10 cellular contexts compared by ENCODE assay signal in genomic region chr6:150632785-150633465, GRCh38. TPM values are rescaled to one million over a fixed set of nuclear protein-coding genes. Genes with fewer than 3 reads are reported as not detected.
DNase-seq lines count a peak whose midpoint lies in the region; ATAC-seq, FAIRE-seq and TF ChIP-seq lines count a peak whose summit lies in the region.
"Had no signal": no experiment of that assay in that cellular context is flagged by ENCODE, and none has a peak within 500 bp of the region (broad histone marks: within the 10 kb centered on the region; RNA-seq: fewer than 3 reads in every experiment).

No MANE protein-coding gene starts in this region.

- H3K36me3 ChIP-seq in GM06990 (ENCODE audit: control insufficient read depth, insufficient read depth, low read length), result no peaks in the 10 kb centered on the region
- no peaks in the 10 kb centered on the region for H3K36me3 ChIP-seq in left lung

- H3K27me3 ChIP-seq in GM06990 (replicated peaks; ENCODE audit: control insufficient read depth, insufficient read depth, low read length) (no peaks in the 10 kb centered on the region; the same call in none of the 2 replicates), left lung (no peaks in the 10 kb centered on the region)
- H3K27me3 ChIP-seq: testis had no signal

- FAIRE-seq in H54 (lab: Jason Lieb, UNC), result no peak

- TF ChIP-seq CTCF in GM06990 (IDR thresholded peaks at IDR 0.05; ENCODE audit: insufficient read depth, low read length, poor library complexity, severe bottlenecking), result no peak
- TF ChIP-seq CTCF in left lung (IDR thresholded peaks at IDR 0.05), result no peak
- no peak for TF ChIP-seq CTCF in foreskin fibroblast (IDR thresholded peaks at IDR 0.05; ENCODE audit: low read depth, low read length)

- ATAC-seq in GM19397 (IDR thresholded peaks at IDR 0.05; ENCODE audit: unreplicated experiment), result peak; percentile 40
- peak; percentile 48 for ATAC-seq in HG03460 (IDR thresholded peaks at IDR 0.05; ENCODE audit: unreplicated experiment)
- ATAC-seq in left lung, result peak; percentile 47
- no peak for ATAC-seq in SK-N-SH treated with all-trans-retinoic acid at 6 μM for 48 hours

- peaks cover 8 to 9% of the 10 kb centered on the region in 2 donors for H3K4me1 ChIP-seq in left lung
- H3K4me1 ChIP-seq: testis had no signal

- intact Hi-C loops in left lung (cut with DNase I), result no loop called here

- DNase-seq in GM06990 (ENCODE audit: extremely low read depth, insufficient read length) (peak; percentile 41), left lung (no peak), HK-2 (ENCODE audit: unreplicated experiment) (no peak), foreskin fibroblast (no peak), H54 (ENCODE audit: insufficient read length, low spot score) (no peak)
- DNase-seq: nucleus accumbens, testis had no signal

- no peak for TF ChIP-seq POLR2A in H54 (IDR thresholded peaks at IDR 0.05; ENCODE audit: low read depth, low read length)

- peak overlapping the region; percentile 51 for H3K4me3 ChIP-seq in GM06990 (replicated peaks; ENCODE audit: low read depth, low read length)
- H3K4me3 ChIP-seq in left lung, result no peak overlapping the region
- H3K4me3 ChIP-seq in foreskin fibroblast (ENCODE audit: low read depth in 1 of 2, low read length in 2 of 2), result no peak overlapping the region
- H3K4me3 ChIP-seq: testis had no signal

- no peak overlapping the region for H3K27ac ChIP-seq in left lung
- H3K27ac ChIP-seq: testis had no signal

- H3K9me3 ChIP-seq in left lung, result no peaks in the 10 kb centered on the region
- H3K9me3 ChIP-seq: testis had no signal

TF ChIP-seq in SK-N-SH treated with all-trans-retinoic acid at 6 μM for 48 hours, 23 proteins besides CTCF, POLR2A, EP300 and RAD21:
- TF ChIP-seq OSR1 (CRISPR knock-in tag; IDR thresholded peaks at IDR 0.05) (no peak), CSDC2 (CRISPR knock-in tag; IDR thresholded peaks at IDR 0.05) (no peak), ZC3H10 (CRISPR knock-in tag; IDR thresholded peaks at IDR 0.05) (no peak), SNAI2 (CRISPR knock-in tag; IDR thresholded peaks at IDR 0.05) (no peak), CSRNP3 (CRISPR knock-in tag; IDR thresholded peaks at IDR 0.05) (no peak), PPARA (CRISPR knock-in tag; IDR thresholded peaks at IDR 0.05; ENCODE audit: borderline replicate concordance) (no peak), TCF4 (CRISPR knock-in tag; IDR thresholded peaks at IDR 0.05; ENCODE audit: borderline replicate concordance) (no peak), ZFP30 (CRISPR knock-in tag; IDR thresholded peaks at IDR 0.05) (no peak), ESRRG (CRISPR knock-in tag; IDR thresholded peaks at IDR 0.05) (no peak), ISL1 (CRISPR knock-in tag; IDR thresholded peaks at IDR 0.05) (no peak)

RNA-seq across cellular contexts. Expression of gene PLEKHG1, which starts 33.2 kb away (rescaled TPM):
- 10 to 100 TPM; 16.7 to 27.8 TPM for total RNA-seq in left lung
